Comparison of ENCODE assay signal across 1 cellular context in genomic region chr18:46071894-46072867, GRCh38.
TF ChIP-seq lines count a peak whose summit lies in the region.

TSS of gene PSTPIP2 (minus strand) at chr18:46072260. CDS start at chr18:46072188, 72 bp downstream.

TF ChIP-seq in WTC11, 78 proteins besides CTCF, POLR2A, EP300 and RAD21 (continued from another document):
- TF ChIP-seq USF1 (CRISPR knock-in tag; IDR thresholded peaks at IDR 0.05) (no peak), ETV6 (CRISPR knock-in tag; IDR thresholded peaks at IDR 0.05) (0 out of 2 replicates have a peak, but pooled peaks have one; percentile 54), ZBTB43 (CRISPR knock-in tag; IDR thresholded peaks at IDR 0.05) (no peak), CBFB (CRISPR knock-in tag; IDR thresholded peaks at IDR 0.05; ENCODE audit: low read depth) (0 out of 2 replicates have a peak, but pooled peaks have one; percentile 21), ZNF423 (CRISPR knock-in tag; IDR thresholded peaks at IDR 0.05) (peak; percentile 28; the same call in 1 of the 2 replicates), ZNF281 (CRISPR knock-in tag; IDR thresholded peaks at IDR 0.05) (no peak), GTF2I (CRISPR knock-in tag; conservative IDR thresholded peaks at IDR 0.05) (no peak), USF2 (CRISPR knock-in tag; IDR thresholded peaks at IDR 0.05) (no peak), HMGXB4 (CRISPR knock-in tag; IDR thresholded peaks at IDR 0.05) (peak; percentile 71), FOXP1 (CRISPR knock-in tag; IDR thresholded peaks at IDR 0.05; ENCODE audit: borderline replicate concordance) (0 out of 2 replicates have a peak, but pooled peaks have one; percentile 47), ATF6 (CRISPR knock-in tag; IDR thresholded peaks at IDR 0.05) (no peak), JAZF1 (CRISPR knock-in tag; IDR thresholded peaks at IDR 0.05) (no peak), FOXP4 (CRISPR knock-in tag; IDR thresholded peaks at IDR 0.05) (0 out of 2 replicates have a peak, but pooled peaks have one; percentile 47), ZMAT4 (CRISPR knock-in tag; IDR thresholded peaks at IDR 0.05) (no peak), HMGA2 (CRISPR knock-in tag; IDR thresholded peaks at IDR 0.05) (no peak), NFYB (CRISPR knock-in tag; conservative IDR thresholded peaks at IDR 0.05; ENCODE audit: low read depth) (no peak), CREB1 (CRISPR knock-in tag; IDR thresholded peaks at IDR 0.05) (no peak), ZNF671 (CRISPR knock-in tag; IDR thresholded peaks at IDR 0.05) (no peak), MXD4 (CRISPR knock-in tag; IDR thresholded peaks at IDR 0.05; ENCODE audit: borderline replicate concordance) (no peak), ELF4 (CRISPR knock-in tag; IDR thresholded peaks at IDR 0.05; ENCODE audit: low read depth) (0 out of 2 replicates have a peak, but pooled peaks have one; percentile 38), PRDM15 (CRISPR knock-in tag; IDR thresholded peaks at IDR 0.05) (no peak; the same call in 1 of the 2 replicates), E2F4 (CRISPR knock-in tag; IDR thresholded peaks at IDR 0.05; ENCODE audit: borderline replicate concordance, low read depth) (0 out of 2 replicates have a peak, but pooled peaks have one; percentile 33), JUN (CRISPR knock-in tag; IDR thresholded peaks at IDR 0.05) (no peak), ZNF121 (CRISPR knock-in tag; IDR thresholded peaks at IDR 0.05) (no peak), SMAD4 (CRISPR knock-in tag; IDR thresholded peaks at IDR 0.05) (no peak), IRF2 (CRISPR knock-in tag; IDR thresholded peaks at IDR 0.05; ENCODE audit: borderline replicate concordance, low read depth) (no peak), ZBTB21 (CRISPR knock-in tag; IDR thresholded peaks at IDR 0.05; ENCODE audit: borderline replicate concordance) (no peak), FOXJ3 (CRISPR knock-in tag; IDR thresholded peaks at IDR 0.05; ENCODE audit: borderline replicate concordance) (no peak), KAT7 (CRISPR knock-in tag; IDR thresholded peaks at IDR 0.05; ENCODE audit: borderline replicate concordance) (no peak), RELA (CRISPR knock-in tag; IDR thresholded peaks at IDR 0.05; ENCODE audit: borderline replicate concordance) (no peak), ZNF219 (CRISPR knock-in tag; IDR thresholded peaks at IDR 0.05; ENCODE audit: borderline replicate concordance) (no peak), MAX (CRISPR knock-in tag; IDR thresholded peaks at IDR 0.05) (0 out of 2 replicates have a peak, but pooled peaks have one; percentile 25)
